ENCODE assay signal across 28 cellular contexts in the genomic region with DNA sequence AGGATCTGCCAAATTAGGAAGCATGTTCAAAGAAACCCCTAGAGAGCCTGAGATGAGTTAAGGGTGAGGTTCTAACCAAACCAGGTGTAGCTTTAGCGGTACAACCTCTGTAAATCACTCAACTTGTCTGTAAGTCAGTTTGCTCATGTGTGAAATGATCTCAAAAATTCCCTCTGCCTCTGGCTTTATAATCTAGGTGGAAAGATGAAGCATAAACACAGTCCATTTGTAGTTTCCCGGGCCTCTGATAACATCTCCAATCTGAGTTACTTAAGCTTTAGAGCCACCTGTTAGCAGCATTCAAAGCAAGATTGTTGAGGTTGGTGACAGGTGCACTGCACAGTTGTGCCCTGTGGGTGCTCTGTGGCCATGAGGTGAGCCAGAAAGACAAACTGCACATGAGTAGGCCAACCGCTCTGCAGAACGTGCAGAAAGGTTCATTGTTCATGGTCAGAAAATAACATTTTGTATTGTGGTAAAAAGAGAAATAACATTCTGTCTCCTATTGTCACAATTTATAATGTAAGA. TPM values are rescaled to one million over a fixed set of nuclear protein-coding genes. Genes with fewer than 3 reads are reported as not detected.
DNase-seq lines count a peak whose midpoint lies in the region; ATAC-seq and FAIRE-seq lines count a peak whose summit lies in the region.
"Had no signal": no experiment of that assay in that cellular context is flagged by ENCODE, and none has a peak within 500 bp of the region (broad histone marks: within the 10 kb centered on the region; RNA-seq: fewer than 3 reads in every experiment).

No MANE protein-coding gene starts in this region.

- no peak overlapping the region for H2AFZ ChIP-seq in trophoblast cell (ENCODE audit: insufficient read depth, low read length, poor library complexity)

- intact Hi-C loops in sciatic nerve (cut with DNase I), result no loop called here

- no peaks in the 10 kb centered on the region for H3K27me3 ChIP-seq in stomach smooth muscle (ENCODE audit: control insufficient read depth in 1 of 2, insufficient read depth in 2 of 2, low read length in 2 of 2)
- H3K27me3 ChIP-seq in trophoblast cell (ENCODE audit: insufficient read depth, low read length), result no peaks in the 10 kb centered on the region
- H3K27me3 ChIP-seq: Peyer's patch, upper lobe of right lung had no signal

- ATAC-seq in sciatic nerve, result no peak
- ATAC-seq: K562, left colon, upper lobe of right lung had no signal

- no peak overlapping the region for H4K8ac ChIP-seq in trophoblast cell (ENCODE audit: low read depth, low read length)

- peak overlapping the region; percentile 2 for H3K27ac ChIP-seq in stomach smooth muscle (ENCODE audit: low read length)
- H3K27ac ChIP-seq in trophoblast cell (ENCODE audit: low read depth, low read length), result no peak overlapping the region
- H3K27ac ChIP-seq: epithelial cell of prostate, Peyer's patch had no signal

- no peak overlapping the region for H4K91ac ChIP-seq in trophoblast cell (ENCODE audit: low read depth, low read length)

- no peak overlapping the region for H3K14ac ChIP-seq in trophoblast cell (ENCODE audit: low read length)

- H3K9me3 ChIP-seq in stomach smooth muscle (ENCODE audit: control insufficient read depth in 2 of 2, low read length in 2 of 2) (no peaks in the 10 kb centered on the region), trophoblast cell (ENCODE audit: insufficient read depth, low read depth, low read length) (no peaks in the 10 kb centered on the region)
- H3K9me3 ChIP-seq: Peyer's patch, upper lobe of right lung had no signal

- H4K12ac ChIP-seq in trophoblast cell (ENCODE audit: low read depth, low read length), result no peak overlapping the region

- H3K4me2 ChIP-seq in trophoblast cell (ENCODE audit: low read length), result no peak overlapping the region

- H3K9ac ChIP-seq in stomach smooth muscle (ENCODE audit: low read length in 2 of 2) (no peak overlapping the region), trophoblast cell (ENCODE audit: low read length) (no peak overlapping the region)

- H3K4me3 ChIP-seq in Jurkat, Clone E6-1 (ENCODE audit: low read length), result no peak overlapping the region
- no peak overlapping the region for H3K4me3 ChIP-seq in stomach smooth muscle (ENCODE audit: low read length in 2 of 2)
- no peak overlapping the region for H3K4me3 ChIP-seq in trophoblast cell (ENCODE audit: low read depth, low read length)
- H3K4me3 ChIP-seq: K562, Peyer's patch, upper lobe of right lung had no signal

- no peak overlapping the region for H3K18ac ChIP-seq in trophoblast cell (ENCODE audit: low read length)

- H3K23ac ChIP-seq in trophoblast cell (ENCODE audit: low read length), result no peak overlapping the region

- H3K4me1 ChIP-seq in stomach smooth muscle (ENCODE audit: control insufficient read depth, insufficient read depth, low read length), result peaks cover 17% of the 10 kb centered on the region
- peaks cover 10 to 17% of the 10 kb centered on the region in 2 experiments for H3K4me1 ChIP-seq in trophoblast cell (ENCODE audit: control insufficient read depth in 1 of 2, insufficient read depth in 2 of 2, low read length in 2 of 2)

- peaks cover 42 to 47% of the 10 kb centered on the region in 2 donors for H3K36me3 ChIP-seq in stomach smooth muscle (ENCODE audit: control insufficient read depth in 2 of 2, insufficient read depth in 2 of 2, low read length in 2 of 2)
- peaks cover 7 to 20% of the 10 kb centered on the region in 2 experiments for H3K36me3 ChIP-seq in trophoblast cell (ENCODE audit: control insufficient read depth in 1 of 2, insufficient read depth in 2 of 2, low read length in 2 of 2)

- no peak overlapping the region for H3K4ac ChIP-seq in trophoblast cell (ENCODE audit: low read depth, low read length)

- no peak for FAIRE-seq in frontal cortex (lab: Jason Lieb, UNC)
- FAIRE-seq: K562 had no signal

- H2AK5ac ChIP-seq in trophoblast cell (ENCODE audit: low read length), result no peak overlapping the region

- DNase-seq in Jurkat, Clone E6-1 (ENCODE audit: low read depth, low spot score), result peak; percentile 99
- DNase-seq in NCI-H774 (lab: John Stamatoyannopoulos, UW) (peak; percentile 9), left kidney (ENCODE audit: low read depth, low spot score) (peak; percentile 19), trophoblast cell (no peak), NCI-H345 treated with DMSO at 0.1 percent for 48 hours (lab: John Stamatoyannopoulos, UW; ENCODE audit: unreplicated experiment) (no peak), frontal cortex (ENCODE audit: low spot score in 2 of 2) (no peak), sciatic nerve (ENCODE audit: low spot score) (no peak)
- DNase-seq: activated CD4-positive, alpha-beta memory T cell treated with anti-CD3 and anti-CD28 coated beads, Interleukin-2, amount 10 ng/mL, durations not matched to agents 7 days and 5 days; activated CD4-positive, CD25-positive, alpha-beta regulatory T cell treated with anti-CD3 and anti-CD28 coated beads, Interleukin-2, amount 50 U/mL, for 72 hours; activated naive CD8-positive, alpha-beta T cell treated with anti-CD3 and anti-CD28 coated beads for 36 hours; cerebellar nuclear complex; DMS153; GDM1; GOT3; left colon; mesenchymal stem cell; MM.1S; NCI-H2029 treated with DMSO at 0.1 percent for 48 hours; NCI-H510A; nucleus accumbens; Peyer's patch; retina; stimulated activated CD4-positive, alpha-beta T cell treated with anti-CD3 and anti-CD28 coated beads, Interleukin-15, amount 100 ng/mL, for 24 hours; T-helper 1 cell; upper lobe of right lung had no signal

- no CpG with 5 or more reads among the region's 4 CpGs for whole genome bisulfite sequencing in trophoblast cell (ENCODE audit: extremely low coverage, insufficient coverage, insufficient read length)

- H3K79me1 ChIP-seq in trophoblast cell (ENCODE audit: low read length), result peaks cover 7% of the 10 kb centered on the region

- no peaks in the 10 kb centered on the region for H3K79me2 ChIP-seq in trophoblast cell (ENCODE audit: control insufficient read depth, insufficient read depth, low read length, poor library complexity)

- H2BK5ac ChIP-seq in trophoblast cell (ENCODE audit: low read depth, low read length, poor library complexity), result no peak overlapping the region

- no peak overlapping the region for H2BK120ac ChIP-seq in trophoblast cell (ENCODE audit: insufficient read depth, low read length, poor library complexity)

- no peak overlapping the region for H2BK12ac ChIP-seq in trophoblast cell (ENCODE audit: low read length)

RNA-seq across cellular contexts. Expression of a gene that starts 53.7 kb away (rescaled TPM):
- polyA plus RNA-seq in Jurkat, Clone E6-1 (2012; ENCODE audit: insufficient read depth, insufficient read length), result 24.8 TPM
- polyA plus RNA-seq in trophoblast cell (2013), result 2.3 and 2.6 TPM in 2 replicates
- 5.7 TPM for total RNA-seq in frontal cortex
- total RNA-seq in sciatic nerve, result 37.3 TPM
- total RNA-seq: activated CD4-positive, alpha-beta memory T cell treated with anti-CD3 and anti-CD28 coated beads, Interleukin-2, amount 10 ng/mL, durations not matched to agents 7 days and 5 days had no signal

Comparison
In these comparisons a context has a peak if more than half of its experiments do, and no peak if none do; other contexts are left out.
1. DNase-seq: peak in Jurkat, Clone E6-1 (single experiment), NCI-H774 (single experiment) and left kidney (single experiment); none in trophoblast cell (0 of 2), NCI-H345 treated with DMSO at 0.1 percent for 48 hours (single experiment), frontal cortex (0 of 2) and sciatic nerve (single experiment).